Comparison of ENCODE assay signal across 7 cellular contexts in genomic region chr19:46859637-46860124, GRCh38. TPM values are rescaled to one million over a fixed set of nuclear protein-coding genes. Genes with fewer than 3 reads are reported as not detected.
DNase-seq lines count a peak whose midpoint lies in the region; ATAC-seq and TF ChIP-seq lines count a peak whose summit lies in the region.

No MANE protein-coding gene starts in this region.

- no peaks in the 10 kb centered on the region for H3K27me3 Mint-ChIP-seq in activated CD4-positive, alpha-beta memory T cell treated with anti-CD3 and anti-CD28 coated beads for 36 hours

- CTCF ChIA-PET in activated CD4-positive, alpha-beta memory T cell treated with anti-CD3 and anti-CD28 coated beads for 36 hours (lab: Charles Lee): interaction anchor here (0.7 to 1.6 kb wide), 3 partner anchors 25 to 385 kb away, joined by 3 to 11 read pairs (median 3); no protein-coding TSS in a partner anchor

- H3K4me3 ChIP-seq in skeletal muscle cell (ENCODE audit: low read depth, low read length): peak overlapping the region; percentile 83

- H3K9me3 Mint-ChIP-seq in activated CD4-positive, alpha-beta memory T cell treated with anti-CD3 and anti-CD28 coated beads for 36 hours: peaks cover 4% of the 10 kb centered on the region

- ATAC-seq in GM21526 (IDR thresholded peaks at IDR 0.05; ENCODE audit: low FRiP score, unreplicated experiment): peak; percentile 3
- no peak for ATAC-seq in left cardiac atrium

- intact Hi-C loops in activated CD4-positive, alpha-beta memory T cell treated with anti-CD3 and anti-CD28 coated beads for 36 hours (cut with micrococcal nuclease): loop anchor here (1.0 to 10.0 kb wide), 6 partner anchors 9 to 397 kb away; partner anchors contain the start of genes AP2S1 and CCDC9
- intact Hi-C loops in left cardiac atrium (cut with DNase I): loop anchor here in 1 of 2 donors (5.0 to 10.0 kb wide), 2 partner anchors 65 to 133 kb away; no protein-coding TSS in a partner anchor

- in situ Hi-C loops in GM13976 (cut with MboI; ENCODE audit: low sequenced_read_pairs, unreplicated experiment): loop anchor here (10.0 kb wide), 1 partner anchor 135 kb away; no protein-coding TSS in a partner anchor

- peak overlapping the region; percentile 91 for H3K27ac Mint-ChIP-seq in activated CD4-positive, alpha-beta memory T cell treated with anti-CD3 and anti-CD28 coated beads for 36 hours

- DNase-seq in NCI-H1092 (lab: John Stamatoyannopoulos, UW) (peak; percentile 67), left cardiac atrium (peak; percentile 83), skeletal muscle cell (ENCODE audit: low read depth) (peak; percentile 57), GM13976 (ENCODE audit: low spot score) (no peak), AML-193 (lab: John Stamatoyannopoulos, UW) (no peak)
- no peak for DNase-seq in activated CD4-positive, alpha-beta memory T cell treated with anti-CD3 and anti-CD28 coated beads for 36 hours

- peaks cover 17% of the 10 kb centered on the region for H3K4me1 Mint-ChIP-seq in activated CD4-positive, alpha-beta memory T cell treated with anti-CD3 and anti-CD28 coated beads for 36 hours (ENCODE audit: low read depth)

- POLR2A ChIA-PET in activated CD4-positive, alpha-beta memory T cell treated with anti-CD3 and anti-CD28 coated beads for 36 hours (lab: Charles Lee): interaction anchor here (1.6 kb wide), 1 partner anchor 75 kb away, joined by 6 read pairs; no protein-coding TSS in a partner anchor

- no peak for TF ChIP-seq CTCF in GM13976 (IDR thresholded peaks at IDR 0.05; ENCODE audit: borderline replicate concordance, control extremely low read depth, extremely low read depth, insufficient read depth, missing control alignments)

- H3K4me3 Mint-ChIP-seq in activated CD4-positive, alpha-beta memory T cell treated with anti-CD3 and anti-CD28 coated beads for 36 hours: peak overlapping the region; percentile 85

- H3K36me3 Mint-ChIP-seq in activated CD4-positive, alpha-beta memory T cell treated with anti-CD3 and anti-CD28 coated beads for 36 hours: peaks cover 2% of the 10 kb centered on the region

RNA-seq across cellular contexts. Expression of gene ARHGAP35, which starts 1.1 kb away (rescaled TPM):
- total RNA-seq in activated CD4-positive, alpha-beta memory T cell treated with anti-CD3 and anti-CD28 coated beads for 36 hours: 10 to 100 TPM; 17.8 to 18.5 TPM
- 10 to 100 TPM; 68.2 to 68.5 TPM for total RNA-seq in left cardiac atrium

RNA-seq across cellular contexts. Expression of gene AP2S1, which starts 9.0 kb away (rescaled TPM):
- total RNA-seq in activated CD4-positive, alpha-beta memory T cell treated with anti-CD3 and anti-CD28 coated beads for 36 hours: 100 to 1,000 TPM; 108 to 117 TPM
- total RNA-seq in left cardiac atrium: 100 to 1,000 TPM; 109 to 110 TPM

Comparison
In these comparisons a context has a peak if more than half of its experiments do, and no peak if none do; other contexts are left out.
1. DNase-seq: peak in NCI-H1092 (single experiment), left cardiac atrium (single experiment) and skeletal muscle cell (single experiment); none in activated CD4-positive, alpha-beta memory T cell treated with anti-CD3 and anti-CD28 coated beads for 36 hours (single experiment), GM13976 (single experiment) and AML-193 (0 of 2).